Comparison of ENCODE assay signal across 9 cellular contexts in the genomic region with DNA sequence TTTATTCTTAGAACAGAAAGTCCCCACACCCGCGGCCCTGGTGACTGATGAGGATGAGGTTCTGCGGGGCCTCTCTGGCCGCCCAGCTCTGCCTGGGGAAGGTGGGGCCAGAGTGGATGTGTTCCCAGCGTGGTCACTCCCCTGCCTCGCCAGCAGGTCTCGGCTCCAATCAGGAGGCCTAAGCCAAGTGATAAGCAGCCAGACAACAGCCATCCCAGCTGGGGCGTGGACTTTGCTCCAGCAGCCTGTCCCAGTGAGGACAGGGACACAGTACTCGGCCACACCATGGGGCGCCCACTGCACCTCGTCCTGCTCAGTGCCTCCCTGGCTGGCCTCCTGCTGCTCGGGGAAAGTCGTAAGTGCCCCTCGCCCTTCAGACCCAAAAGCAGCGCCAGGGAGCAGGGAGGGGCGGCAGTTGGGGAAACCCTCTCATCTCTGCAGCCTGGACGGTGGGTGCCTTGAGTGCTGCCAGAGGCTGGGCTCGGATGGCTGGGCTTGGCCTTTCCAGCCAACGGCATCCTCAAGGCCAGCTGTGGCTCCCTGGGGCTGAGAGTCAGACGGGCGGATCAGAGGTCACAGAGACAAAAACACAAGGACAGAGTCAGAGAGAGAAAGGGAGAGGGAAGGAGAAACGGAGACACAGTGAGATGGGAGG. TPM values are rescaled to one million over a fixed set of nuclear protein-coding genes. Genes with fewer than 3 reads are reported as not detected.
DNase-seq lines count a peak whose midpoint lies in the region; ATAC-seq and TF ChIP-seq lines count a peak whose summit lies in the region.
"Had no signal": no experiment of that assay in that cellular context is flagged by ENCODE, and none has a peak within 500 bp of the region (broad histone marks: within the 10 kb centered on the region; RNA-seq: fewer than 3 reads in every experiment).

F10 (plus strand) TSS at position 229 of the 655 bp plus-strand sequence; CDS start at position 286, 57 bp downstream.

- CTCF ChIA-PET in Calu3 (lab: Charles Lee) = no interaction called here

- H3K36me3 ChIP-seq in WERI-Rb-1 = no peaks in the 10 kb centered on the region
- H3K36me3 ChIP-seq in left ventricle myocardium inferior = no peaks in the 10 kb centered on the region

- ATAC-seq in GM18519 (IDR thresholded peaks at IDR 0.05; ENCODE audit: low FRiP score, unreplicated experiment) = no peak

- H3K27ac Mint-ChIP-seq in Calu3 (ENCODE audit: unreplicated experiment) = no peak within 1 kb of the TSS
- peak within 1 kb of the TSS; percentile 47 for H3K27ac Mint-ChIP-seq in progenitor cell of endocrine pancreas

- H3K4me1 ChIP-seq in left ventricle myocardium inferior = peaks cover 12% of the 10 kb centered on the region

- no TSS peak for BruUV-seq in Calu3 (replicated peaks; lab: Mats Ljungman, UMichigan)

- H3K27me3 ChIP-seq in WERI-Rb-1 (ENCODE audit: insufficient read depth, low read depth, severe bottlenecking) (no peaks in the 10 kb centered on the region), left ventricle myocardium inferior (ENCODE audit: low read depth) (no peaks in the 10 kb centered on the region)

- no peaks in the 10 kb centered on the region for H3K9me3 ChIP-seq in WERI-Rb-1 (ENCODE audit: severe bottlenecking)
- H3K9me3 ChIP-seq in left ventricle myocardium inferior (replicated peaks) = no peaks in the 10 kb centered on the region

- H3K4me1 Mint-ChIP-seq in Calu3 (ENCODE audit: low read depth, unreplicated experiment) = no peaks in the 10 kb centered on the region
- peaks cover 12% of the 10 kb centered on the region for H3K4me1 Mint-ChIP-seq in progenitor cell of endocrine pancreas (ENCODE audit: low read depth)

- H3K4me3 ChIP-seq in WERI-Rb-1 (ENCODE audit: low read depth, low read length) (peak within 1 kb of the TSS; percentile 32), left ventricle myocardium inferior (peak within 1 kb of the TSS; percentile 56)

- DNase-seq in Calu3 (peak; percentile 9), WERI-Rb-1 (peak; percentile 84), left ventricle myocardium inferior (peak; percentile 70), progenitor cell of endocrine pancreas (ENCODE audit: low spot score, unreplicated experiment) (peak; percentile 48), NCI-H2107 (lab: John Stamatoyannopoulos, UW) (no peak), NCI-H524 (lab: John Stamatoyannopoulos, UW) (no peak), NOMO-1 (lab: John Stamatoyannopoulos, UW; ENCODE audit: unreplicated experiment in 2 of 2) (no peak)
- DNase-seq: NCI-H2029 had no signal

- H3K36me3 Mint-ChIP-seq in Calu3 (ENCODE audit: insufficient read depth, unreplicated experiment) = no peaks in the 10 kb centered on the region
- no peaks in the 10 kb centered on the region for H3K36me3 Mint-ChIP-seq in progenitor cell of endocrine pancreas (ENCODE audit: insufficient read depth)

- TF ChIP-seq CTCF in Calu3 (IDR thresholded peaks at IDR 0.05; ENCODE audit: unreplicated experiment) = no peak
- TF ChIP-seq CTCF in WERI-Rb-1 (IDR thresholded peaks at IDR 0.05; ENCODE audit: low read depth, low read length) = no peak
- peak; percentile 34 for TF ChIP-seq CTCF in left ventricle myocardium inferior (IDR thresholded peaks at IDR 0.05; ENCODE audit: borderline replicate concordance)
- peak; percentile 19 for TF ChIP-seq CTCF in progenitor cell of endocrine pancreas (IDR thresholded peaks at IDR 0.05; ENCODE audit: unreplicated experiment)

- no peaks in the 10 kb centered on the region for H3K9me3 Mint-ChIP-seq in Calu3 (ENCODE audit: low read depth, unreplicated experiment)
- no peaks in the 10 kb centered on the region for H3K9me3 Mint-ChIP-seq in progenitor cell of endocrine pancreas (ENCODE audit: low read depth)

- H3K27ac ChIP-seq in WERI-Rb-1 = peak within 1 kb of the TSS; percentile 33
- H3K27ac ChIP-seq in left ventricle myocardium inferior (replicated peaks) = peak within 1 kb of the TSS; percentile 60

- intact Hi-C loops in Calu3 (cut with micrococcal nuclease; ENCODE audit: unreplicated experiment) = no loop called here
- intact Hi-C loops in left ventricle myocardium inferior (cut with micrococcal nuclease) = no loop called here

- no peak within 1 kb of the TSS for H3K4me3 Mint-ChIP-seq in Calu3 (ENCODE audit: low read depth, unreplicated experiment)
- H3K4me3 Mint-ChIP-seq in progenitor cell of endocrine pancreas (ENCODE audit: low read depth) = peak within 1 kb of the TSS; percentile 56

- H3K27me3 Mint-ChIP-seq in Calu3 (ENCODE audit: unreplicated experiment) (peaks cover 34% of the 10 kb centered on the region), progenitor cell of endocrine pancreas (peaks cover 8% of the 10 kb centered on the region)

RNA-seq across cellular contexts. Expression of gene F10, which starts in this region (rescaled TPM):
- total RNA-seq in Calu3 (2022) = not detected in 2 replicates
- total RNA-seq in left ventricle myocardium inferior = 3.5 TPM
- total RNA-seq in progenitor cell of endocrine pancreas = 29.7 and 30.2 TPM in 2 replicates

Comparison
In these comparisons a context has a peak if more than half of its experiments do, and no peak if none do; other contexts are left out.
1. Peak in DNase-seq in Calu3; RNA of the gene not detected or under 1 TPM.
2. DNase-seq: peak in WERI-Rb-1 (single experiment), left ventricle myocardium inferior (single experiment) and progenitor cell of endocrine pancreas (single experiment); none in NCI-H2107 (single experiment), NCI-H524 (0 of 2) and NOMO-1 (0 of 2).
3. CTCF ChIP-seq: peak in left ventricle myocardium inferior (single experiment) and progenitor cell of endocrine pancreas (single experiment); none in Calu3 (single experiment) and WERI-Rb-1 (single experiment).